ENCODE assay signal across 8 cellular contexts in the genomic region with DNA sequence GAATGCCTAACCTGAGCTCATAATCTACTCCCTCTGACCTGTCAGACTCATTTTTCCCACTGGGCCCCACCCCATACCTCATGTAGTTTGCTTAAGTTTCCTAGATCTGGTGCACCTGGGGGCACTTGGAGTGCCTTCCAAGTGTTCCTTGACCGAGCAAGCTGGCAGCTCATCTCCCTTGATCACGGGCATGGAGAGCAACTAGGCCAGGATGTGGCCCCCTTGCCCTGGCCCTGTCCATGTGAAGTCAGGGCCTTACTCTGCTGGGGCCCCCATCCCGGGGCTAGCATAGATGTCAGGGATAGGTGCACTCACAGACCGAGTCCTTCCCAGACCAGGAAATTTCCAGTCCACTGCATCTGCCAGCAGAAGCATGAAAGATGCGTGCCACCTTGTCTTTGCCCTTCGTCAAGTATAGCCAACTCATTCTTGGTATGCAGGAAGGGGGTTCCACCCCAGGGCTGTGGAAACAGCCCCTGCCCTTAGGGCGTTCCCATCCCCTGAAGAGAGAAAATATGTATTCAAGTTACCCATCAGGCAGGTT. TPM values are rescaled to one million over a fixed set of nuclear protein-coding genes. Genes with fewer than 3 reads are reported as not detected.
A peak's percentile ranks its signal among the peaks of the same experiment; 100 is the strongest.
DNase-seq lines count a peak whose midpoint lies in the region; ATAC-seq and TF ChIP-seq lines count a peak whose summit lies in the region.

No MANE protein-coding gene starts in this region.

- H3K36me3 Mint-ChIP-seq in CD14-positive monocyte (peaks cover 6 to 10% of the 10 kb centered on the region in 2 donors), T-cell (peaks cover 12% of the 10 kb centered on the region), naive B cell (peaks cover 0 to 9% of the 10 kb centered on the region in 2 donors)

- intact Hi-C loops in CD14-positive monocyte (cut with micrococcal nuclease): no loop called here

- H3K4me3 Mint-ChIP-seq in CD14-positive monocyte: peak overlapping the region; percentile 94 to 96
- H3K4me3 Mint-ChIP-seq in T-cell: peak overlapping the region; percentile 98 to 99 (median 98)
- H3K4me3 Mint-ChIP-seq in naive B cell: peak overlapping the region; percentile 91 to 100 (median 98)

- ATAC-seq in T-cell (replicated peaks in 1 of 4) (peak; percentile 27 to 57 (median 48)), naive B cell (ENCODE audit: low read depth in 2 of 2) (peak in 1 of 2 donors; percentile 0)

- no peaks in the 10 kb centered on the region for H3K36me3 ChIP-seq in H7 (replicated peaks; ENCODE audit: control insufficient read depth, insufficient read depth, low read length)
- H3K36me3 ChIP-seq in effector memory CD4-positive, alpha-beta T cell (ENCODE audit: control insufficient read depth, insufficient read depth, low read length): no peaks in the 10 kb centered on the region

- H3K4me3 ChIP-seq in H7 (ENCODE audit: insufficient read depth, low read depth, low read length): peak overlapping the region; percentile 53; the same call in 1 of the 2 replicates
- H3K4me3 ChIP-seq in effector memory CD4-positive, alpha-beta T cell (ENCODE audit: insufficient read depth, low read depth, low read length, poor library complexity, severe bottlenecking): peak overlapping the region; percentile 90

- H3K27me3 ChIP-seq in H7 (ENCODE audit: control insufficient read depth, insufficient read depth, low read length): no peaks in the 10 kb centered on the region; the same call in 1 of the 2 replicates
- no peaks in the 10 kb centered on the region for H3K27me3 ChIP-seq in effector memory CD4-positive, alpha-beta T cell (replicated peaks; ENCODE audit: control insufficient read depth, insufficient read depth, low read length, poor library complexity, severe bottlenecking)

- POLR2A ChIA-PET in T-cell (lab: Charles Lee): interaction anchor here (0.5 to 2.3 kb wide), 18 partner anchors 9 to 85 kb away, joined by 3 to 14 read pairs (median 4); a partner anchor contains a TSS

- no peaks in the 10 kb centered on the region for H3K9me3 ChIP-seq in effector memory CD4-positive, alpha-beta T cell (ENCODE audit: control insufficient read depth, low read length)

- H3K27ac ChIP-seq in effector memory CD4-positive, alpha-beta T cell (ENCODE audit: insufficient read depth, low read length, poor library complexity, severe bottlenecking): peak overlapping the region; percentile 99

- TF ChIP-seq CTCF in CD14-positive monocyte (IDR thresholded peaks at IDR 0.05): no peak

- DNase-seq in CD14-positive monocyte (ENCODE audit: low spot score) (no peak), H7 (no peak), T-cell (peak in 6 of 34 experiments; percentile 15 to 43 (median 34)), naive B cell (no peak), NCI-H69 (lab: John Stamatoyannopoulos, UW) (no peak), Kasumi-1 (lab: John Stamatoyannopoulos, UW) (no peak), GM19238 (ENCODE audit: insufficient read length, low spot score) (no peak)
- DNase-seq in effector memory CD4-positive, alpha-beta T cell: no peak

- H3K27me3 Mint-ChIP-seq in CD14-positive monocyte (ENCODE audit: low read depth in 3 of 3) (peaks cover 0 to 3% (median 0%) of the 10 kb centered on the region in 3 donors), T-cell (no peaks in the 10 kb centered on the region), naive B cell (no peaks in the 10 kb centered on the region)

- peaks cover 49% of the 10 kb centered on the region for H3K4me1 ChIP-seq in effector memory CD4-positive, alpha-beta T cell (ENCODE audit: control insufficient read depth, insufficient read depth, low read length, poor library complexity, severe bottlenecking)

- H3K27ac Mint-ChIP-seq in CD14-positive monocyte: peak overlapping the region; percentile 93 to 98 (median 95)
- peak overlapping the region; percentile 99 for H3K27ac Mint-ChIP-seq in T-cell
- H3K27ac Mint-ChIP-seq in naive B cell: peak overlapping the region; percentile 95 to 99 (median 99)

- CTCF ChIA-PET in T-cell (lab: Charles Lee): interaction anchor here (0.5 to 2.3 kb wide), 14 partner anchors 9 to 93 kb away, joined by 3 to 11 read pairs (median 4); a partner anchor contains a TSS

- H3K9me3 Mint-ChIP-seq in CD14-positive monocyte (peaks cover 0 to 3% (median 2%) of the 10 kb centered on the region in 7 donors), T-cell (peaks cover 0 to 5% (median 3%) of the 10 kb centered on the region in 3 donors), naive B cell (peaks cover 0 to 5% (median 0%) of the 10 kb centered on the region in 7 donors)

- H3K4me1 Mint-ChIP-seq in CD14-positive monocyte: peaks cover 59% of the 10 kb centered on the region
- H3K4me1 Mint-ChIP-seq in T-cell: peaks cover 72 to 85% (median 84%) of the 10 kb centered on the region in 3 donors
- H3K4me1 Mint-ChIP-seq in naive B cell: peaks cover 58 to 86% (median 68%) of the 10 kb centered on the region in 3 donors

RNA-seq across cellular contexts. Expression of a gene that starts 41.9 kb away (rescaled TPM):
- polyA plus RNA-seq in CD14-positive monocyte (1 to 10 TPM; 2.4 to 3.5 TPM), naive B cell (ENCODE audit: low read depth in 6 of 6) (1 to 10 TPM; 1.5 to 3.1 (median 1.9) TPM)
- 0.76 and 1.6 TPM in 2 replicates for total RNA-seq in H7 (2014; rRNA removed; shearing (Covaris generic))
- total RNA-seq in T-cell: 10 to 100 TPM in 2 of 5 donors, 1 to 10 TPM in 3; 4.8 to 14.0 (median 7.6) TPM
